Comparison of ENCODE assay signal across 8 cellular contexts in the genomic region with DNA sequence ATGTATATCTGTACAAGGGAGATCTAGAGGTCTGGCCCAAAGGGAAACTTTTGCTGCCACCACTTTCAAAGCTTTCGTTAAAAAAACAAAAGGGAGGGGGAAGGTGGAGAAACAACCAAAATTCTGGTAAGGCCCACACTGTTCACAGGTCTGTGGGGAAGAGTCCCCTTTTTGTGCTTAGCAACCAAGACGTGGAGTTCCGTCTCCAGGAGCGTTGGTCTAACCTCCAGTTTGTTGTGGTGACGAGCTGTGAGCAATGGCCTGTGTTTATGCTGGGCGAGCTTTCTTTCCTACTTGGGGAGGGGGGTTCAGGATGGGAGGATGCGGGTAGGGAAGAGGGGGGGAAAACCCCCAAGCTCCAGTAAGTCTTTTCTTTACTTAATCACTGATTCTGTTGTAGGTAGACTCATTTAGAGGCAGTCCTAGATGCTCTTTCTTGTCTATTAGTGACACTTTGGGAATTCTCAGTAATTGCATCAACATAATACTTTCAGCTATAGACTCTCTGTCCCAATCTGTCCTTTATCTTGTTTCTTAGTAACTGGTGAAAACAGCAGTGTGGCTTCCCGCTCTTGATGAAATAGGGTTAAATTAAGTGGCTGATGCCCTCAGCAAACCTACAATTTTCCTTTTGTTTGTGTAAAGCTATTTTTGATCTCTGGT.
DNase-seq lines count a peak whose midpoint lies in the region; ATAC-seq and TF ChIP-seq lines count a peak whose summit lies in the region.

No MANE protein-coding gene starts in this region.

- H3K27ac ChIP-seq in 22Rv1: peak overlapping the region; percentile 66; the same call in 1 of the 2 replicates
- H3K27ac ChIP-seq in SK-N-MC: peak overlapping the region; percentile 88

- H3K4me3 Mint-ChIP-seq in activated naive CD8-positive, alpha-beta T cell: peak overlapping the region; percentile 95

- no peaks in the 10 kb centered on the region for H3K9me3 ChIP-seq in SK-N-MC (ENCODE audit: low read depth, low read length)

- peak overlapping the region; percentile 87 for H3K9ac ChIP-seq in SK-N-MC (ENCODE audit: insufficient read length)

- peak; percentile 29 for ATAC-seq in GM18867 (IDR thresholded peaks at IDR 0.05; ENCODE audit: unreplicated experiment)
- ATAC-seq in HG03135 (IDR thresholded peaks at IDR 0.05; ENCODE audit: unreplicated experiment): peak; percentile 47

- peaks cover 18% of the 10 kb centered on the region for H3K36me3 ChIP-seq in SK-N-MC (ENCODE audit: insufficient read depth, low read length)

- H3K4me3 ChIP-seq in SK-N-MC: peak overlapping the region; percentile 99
- peak overlapping the region; percentile 96 for H3K4me3 ChIP-seq in iPS-11a (ENCODE audit: low read depth, low read length)

- peak overlapping the region; percentile 93 for H3K27ac Mint-ChIP-seq in activated naive CD8-positive, alpha-beta T cell

- no peaks in the 10 kb centered on the region for H3K27me3 Mint-ChIP-seq in activated naive CD8-positive, alpha-beta T cell

- peaks cover 64% of the 10 kb centered on the region for H3K4me1 Mint-ChIP-seq in activated naive CD8-positive, alpha-beta T cell (ENCODE audit: low read depth)

- H3K36me3 Mint-ChIP-seq in activated naive CD8-positive, alpha-beta T cell: no peaks in the 10 kb centered on the region

- no peaks in the 10 kb centered on the region for H3K9me3 Mint-ChIP-seq in activated naive CD8-positive, alpha-beta T cell (ENCODE audit: low read depth)

- TF ChIP-seq CTCF in 22Rv1 (IDR thresholded peaks at IDR 0.05): no peak

- DNase-seq in SK-N-MC (ENCODE audit: low read depth, low spot score) (no peak), NCI-H128 (lab: John Stamatoyannopoulos, UW; ENCODE audit: unreplicated experiment) (no peak)
- peak; percentile 22 for DNase-seq in stimulated activated CD4-positive, alpha-beta T cell treated with anti-CD3 and anti-CD28 coated beads, Interleukin-12 subunit alpha, Interleukin-12 subunit beta, amount 100 ng/mL, for 4 hours
